Comparison of ENCODE assay signal across 1 cellular context in the genomic region with DNA sequence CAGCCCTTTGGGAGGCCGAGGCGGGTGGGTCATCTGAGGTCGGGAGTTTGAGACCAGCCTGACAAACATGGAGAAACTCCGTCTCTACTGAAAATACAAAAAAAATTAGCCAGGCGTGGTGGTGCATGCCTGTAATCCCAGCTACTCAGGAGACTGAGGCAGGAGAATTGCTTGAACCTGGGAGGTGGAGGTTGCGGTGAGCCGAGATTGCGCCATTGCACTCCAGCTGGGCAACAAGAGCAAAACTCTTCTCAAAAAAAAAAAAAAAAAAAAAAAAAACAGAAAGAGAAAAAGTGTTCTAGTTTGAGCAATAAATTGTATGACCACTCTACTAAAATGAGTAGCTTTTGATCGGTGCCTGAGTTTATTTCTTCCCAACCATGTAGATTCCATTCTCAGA. TPM values are rescaled to one million over a fixed set of nuclear protein-coding genes. Genes with fewer than 3 reads are reported as not detected.
"Had no signal": no experiment of that assay in that cellular context is flagged by ENCODE, and none has a peak within 500 bp of the region (broad histone marks: within the 10 kb centered on the region; RNA-seq: fewer than 3 reads in every experiment).

No MANE protein-coding gene starts in this region.

RNA-seq across cellular contexts. Expression of a gene that starts 40.2 kb away (rescaled TPM):
- polyA plus RNA-seq: immature natural killer cell had no signal
